ENCODE assay signal across 19 cellular contexts in genomic region chr4:122702939-122703338, GRCh38.
"Had no signal": no experiment of that assay in that cellular context is flagged by ENCODE, and none has a peak within 500 bp of the region (broad histone marks: within the 10 kb centered on the region; RNA-seq: fewer than 3 reads in every experiment).

No MANE protein-coding gene starts in this region.

- H3K4me3 ChIP-seq: SJCRH30, skin epidermis, upper lobe of left lung had no signal

- H3K4me1 Mint-ChIP-seq: activated naive CD8-positive, alpha-beta T cell treated with anti-CD3 and anti-CD28 coated beads, Interleukin-2, amount 10 ng/mL, durations not matched to agents 7 days and 5 days; memory B cell; natural killer cell had no signal

- DNase-seq: activated CD8-positive, alpha-beta T cell treated with anti-CD3 and anti-CD28 coated beads for 36 hours; activated gamma-delta T cell treated with Interleukin-2 at 50 U/mL for 16 hours; activated naive CD8-positive, alpha-beta T cell treated with anti-CD3 and anti-CD28 coated beads, Interleukin-2, amount 10 ng/mL, durations not matched to agents 7 days and 5 days; activated T-cell treated with anti-CD3 and anti-CD28 coated beads, Interleukin-2, amount 50 U/mL, for 48 hours; anterior cingulate cortex; cerebellar nuclear complex; effector memory CD4-positive, alpha-beta T cell; foreskin fibroblast; glutamatergic neuron; natural killer cell; posterior cingulate gyrus; SJCRH30; stimulated activated CD4-positive, alpha-beta T cell treated with anti-CD3 and anti-CD28 coated beads, Interleukin-4, amount 100 ng/mL, for 24 hours; stimulated activated naive CD4-positive, alpha-beta T cell; upper lobe of left lung had no signal

- H3K27ac Mint-ChIP-seq: activated CD8-positive, alpha-beta T cell treated with anti-CD3 and anti-CD28 coated beads for 36 hours; activated naive CD8-positive, alpha-beta T cell treated with anti-CD3 and anti-CD28 coated beads, Interleukin-2, amount 10 ng/mL, durations not matched to agents 7 days and 5 days; dendritic cell treated with granulocyte-macrophage colony-stimulating factor and Interleukin-4, amounts not matched to agents 40 ng/mL and 50 ng/mL, for 4 days; memory B cell; natural killer cell had no signal

- H3K36me3 Mint-ChIP-seq: memory B cell, natural killer cell had no signal

- H3K9me3 ChIP-seq: neutrophil, SJCRH30, upper lobe of left lung had no signal

- H3K9me3 Mint-ChIP-seq: activated naive CD8-positive, alpha-beta T cell treated with anti-CD3 and anti-CD28 coated beads, Interleukin-2, amount 10 ng/mL, durations not matched to agents 7 days and 5 days; dendritic cell treated with granulocyte-macrophage colony-stimulating factor and Interleukin-4, amounts not matched to agents 40 ng/mL and 50 ng/mL, for 4 days; memory B cell; natural killer cell had no signal

- ATAC-seq: activated CD8-positive, alpha-beta T cell treated with anti-CD3 and anti-CD28 coated beads for 36 hours; natural killer cell had no signal

- H3K27me3 Mint-ChIP-seq: dendritic cell treated with granulocyte-macrophage colony-stimulating factor and Interleukin-4, amounts not matched to agents 40 ng/mL and 50 ng/mL, for 4 days had no signal

- H3K27ac ChIP-seq: neutrophil, SJCRH30, skin epidermis, upper lobe of left lung had no signal

- H3K36me3 ChIP-seq: neutrophil, SJCRH30, upper lobe of left lung had no signal

- H3K4me3 Mint-ChIP-seq: activated CD8-positive, alpha-beta T cell treated with anti-CD3 and anti-CD28 coated beads for 36 hours; activated naive CD8-positive, alpha-beta T cell treated with anti-CD3 and anti-CD28 coated beads, Interleukin-2, amount 10 ng/mL, durations not matched to agents 7 days and 5 days; dendritic cell treated with granulocyte-macrophage colony-stimulating factor and Interleukin-4, amounts not matched to agents 40 ng/mL and 50 ng/mL, for 4 days; memory B cell; natural killer cell had no signal

- H3K27me3 ChIP-seq: SJCRH30, upper lobe of left lung had no signal
